In genomic region chr2:85504434-85505261, GRCh38 we compare ENCODE assay signal across 8 cellular contexts. TPM values are rescaled to one million over a fixed set of nuclear protein-coding genes. Genes with fewer than 3 reads are reported as not detected.
A peak's percentile ranks its signal among the peaks of the same experiment; 100 is the strongest.
DNase-seq lines count a peak whose midpoint lies in the region; ATAC-seq and TF ChIP-seq lines count a peak whose summit lies in the region.

No MANE protein-coding gene starts in this region.

- in situ Hi-C loops in GM13977 (cut with MboI; ENCODE audit: low pct_unique_long_range_greater_than_20kb, low sequenced_read_pairs, unreplicated experiment), result no loop called here

- no peaks in the 10 kb centered on the region for H3K9me3 ChIP-seq in mucosa of descending colon

- H3K4me3 ChIP-seq in mucosa of descending colon, result no peak overlapping the region

- no peaks in the 10 kb centered on the region for H3K36me3 ChIP-seq in mucosa of descending colon (ENCODE audit: low read depth)

- DNase-seq in COLO668 (lab: John Stamatoyannopoulos, UW; ENCODE audit: unreplicated experiment) (peak; percentile 79), NCI-H2081 (lab: John Stamatoyannopoulos, UW) (peak; percentile 71 to 82), brain pericyte (ENCODE audit: low read depth, low spot score) (peak; percentile 72), mucosa of descending colon (no peak), cortex of kidney (lab: John Stamatoyannopoulos, UW) (no peak), iPS-NIHi11 (ENCODE audit: low spot score) (no peak), GM13977 (ENCODE audit: low spot score) (no peak)
- DNase-seq in activated CD4-positive, CD25-positive, alpha-beta regulatory T cell treated with anti-CD3 and anti-CD28 coated beads, Interleukin-2, amount 50 U/mL, for 72 hours, result no peak

- TF ChIP-seq CTCF in mucosa of descending colon (IDR thresholded peaks at IDR 0.05) (no peak), GM13977 (IDR thresholded peaks at IDR 0.05; ENCODE audit: extremely low read depth, insufficient read depth, missing control alignments) (no peak)

- ATAC-seq in mucosa of descending colon, result peak; percentile 23

- H3K4me1 ChIP-seq in mucosa of descending colon (ENCODE audit: low read depth), result peaks cover 23% of the 10 kb centered on the region

- intact Hi-C loops in mucosa of descending colon (cut with DNase I, micrococcal nuclease), result no loop called here

RNA-seq across cellular contexts. Expression of gene MAT2A, which starts 34.3 kb away (rescaled TPM):
- 100 to 1,000 TPM; 156 to 229 (median 167) TPM for total RNA-seq in mucosa of descending colon

RNA-seq across cellular contexts. Expression of gene GGCX, which starts 56.6 kb away (rescaled TPM):
- 10 to 100 TPM; 26.4 to 39.1 (median 31.7) TPM for total RNA-seq in mucosa of descending colon

Comparison
In these comparisons a context has a peak if more than half of its experiments do, and no peak if none do; other contexts are left out.
1. DNase-seq: peak in COLO668 (single experiment), NCI-H2081 (2 of 2) and brain pericyte (single experiment); none in mucosa of descending colon (0 of 3), activated CD4-positive, CD25-positive, alpha-beta regulatory T cell treated with anti-CD3 and anti-CD28 coated beads, Interleukin-2, amount 50 U/mL, for 72 hours (single experiment), cortex of kidney (single experiment), iPS-NIHi11 (single experiment) and GM13977 (single experiment).